Comparison of ENCODE assay signal across 8 cellular contexts in genomic region chr2:85419009-85419711, GRCh38. TPM values are rescaled to one million over a fixed set of nuclear protein-coding genes. Genes with fewer than 3 reads are reported as not detected.
DNase-seq lines count a peak whose midpoint lies in the region; ATAC-seq and TF ChIP-seq lines count a peak whose summit lies in the region.

No MANE protein-coding gene starts in this region.

- peak overlapping the region; percentile 92; the same call in 1 of the 2 replicates for H2AFZ ChIP-seq in OCI-LY7 (ENCODE audit: low read length)

- POLR2A ChIA-PET in OCI-LY7 (lab: Charles Lee) = interaction anchor here (0.6 to 4.0 kb wide), 25 partner anchors 9 to 686 kb away, joined by 3 to 41 read pairs (median 3); partner anchors contain the start of genes C2orf68, CAPG, ELMOD3 and GGCX

- H3K9me3 ChIP-seq in OCI-LY7 (ENCODE audit: low read length) (no peaks in the 10 kb centered on the region), ovary (no peaks in the 10 kb centered on the region)

- no peak for TF ChIP-seq CTCF in GM12875 (IDR thresholded peaks at IDR 0.05; ENCODE audit: borderline replicate concordance, insufficient read depth, low read depth, low read length)
- no peak for TF ChIP-seq CTCF in OCI-LY7 (conservative IDR thresholded peaks at IDR 0.05; ENCODE audit: low read length)
- no peak for TF ChIP-seq CTCF in ovary (IDR thresholded peaks at IDR 0.05)

- H3K4me3 ChIP-seq in GM12875 (ENCODE audit: low read depth, low read length) = peak overlapping the region; percentile 52
- H3K4me3 ChIP-seq in OCI-LY7 (ENCODE audit: low read depth, low read length, poor library complexity, severe bottlenecking) = peak overlapping the region; percentile 71
- H3K4me3 ChIP-seq in ovary = peak overlapping the region; percentile 65

- intact Hi-C loops in OCI-LY7 (cut with micrococcal nuclease; ENCODE audit: unreplicated experiment) = no loop called here
- intact Hi-C loops in ovary (cut with DNase I) = no loop called here

- CTCF ChIA-PET in OCI-LY7 (lab: Charles Lee; ENCODE audit: unreplicated experiment) = interaction anchor here (0.8 to 1.8 kb wide), 7 partner anchors 10 to 300 kb away, joined by 3 to 7 read pairs (median 5); partner anchors contain the start of genes GGCX and MAT2A

- H3K79me2 ChIP-seq in OCI-LY7 (ENCODE audit: insufficient read depth, low read depth, low read length) = no peaks in the 10 kb centered on the region

- peak overlapping the region; percentile 86 for H3K4me2 ChIP-seq in OCI-LY7 (ENCODE audit: low read length)

- H3K4me1 ChIP-seq in OCI-LY7 (ENCODE audit: insufficient read depth, low read length, poor library complexity, severe bottlenecking) = peaks cover 28% of the 10 kb centered on the region
- peaks cover 5% of the 10 kb centered on the region for H3K4me1 ChIP-seq in ovary (ENCODE audit: insufficient read depth)

- no peak for TF ChIP-seq POLR2A in ovary (IDR thresholded peaks at IDR 0.05)

- no peaks in the 10 kb centered on the region for H3K9me2 ChIP-seq in OCI-LY7 (ENCODE audit: insufficient read depth, low read length)

- no peaks in the 10 kb centered on the region for H3K27me3 ChIP-seq in ovary

- peak; percentile 18 for DNase-seq in OCI-LY7 (ENCODE audit: low spot score)
- no peak for DNase-seq in epithelial cell of prostate (ENCODE audit: low read depth, low spot score)
- DNase-seq in ovary = peak in 2 of 5 donors; percentile 31 to 54
- DNase-seq in hypothalamus (lab: John Stamatoyannopoulos, UW) = no peak
- DNase-seq in globus pallidus (ENCODE audit: low spot score) = no peak
- no peak for DNase-seq in RPMI8226

- no peaks in the 10 kb centered on the region for H4K20me1 ChIP-seq in OCI-LY7 (ENCODE audit: insufficient read depth, low read length)

- ATAC-seq in HG03025 (IDR thresholded peaks at IDR 0.05; ENCODE audit: low FRiP score, unreplicated experiment) = no peak

- H3K27ac ChIP-seq in OCI-LY7 (ENCODE audit: low read depth, low read length, poor library complexity, severe bottlenecking) (peak overlapping the region; percentile 60), epithelial cell of prostate (peak overlapping the region; percentile 93), ovary (peak overlapping the region; percentile 71 to 87)

- TSS peak; percentile 96 for BruUV-seq in OCI-LY7 (replicated peaks; lab: Mats Ljungman, UMichigan)

- TF ChIP-seq EP300 in ovary (IDR thresholded peaks at IDR 0.05) = no peak

- no peaks in the 10 kb centered on the region for H3K36me3 ChIP-seq in OCI-LY7 (ENCODE audit: insufficient read depth, low read length)
- no peaks in the 10 kb centered on the region for H3K36me3 ChIP-seq in ovary

- WGBS in ovary, 3 donors = 39 to 44% (median 42%) methylated on average over 16 to 17 of the region's 17 CpGs

RNA-seq across cellular contexts. Expression of gene SH2D6, which starts 0.6 kb away (rescaled TPM):
- 0.35 and 0.82 TPM in 2 replicates for total RNA-seq in OCI-LY7 (2014; rRNA removed; shearing (Covaris generic))
- total RNA-seq in OCI-LY7 (2022) (2.6 and 3.5 TPM in 2 replicates), ovary (1 to 10 TPM in 1 of 7 donors, under 1 TPM in 2, not detected in 4; 0.35 to 1.9 (median 0.48) TPM)
- under 1 TPM in 1 of 2 donors, not detected in 1; 0.12 TPM for polyA plus RNA-seq in ovary

RNA-seq across cellular contexts. Expression of gene CAPG, which starts 9.0 kb away (rescaled TPM):
- 7.5 and 9.8 TPM in 2 replicates for total RNA-seq in OCI-LY7 (2014; rRNA removed; shearing (Covaris generic))
- total RNA-seq in OCI-LY7 (2022) (7.9 and 8.1 TPM in 2 replicates), ovary (10 to 100 TPM in 6 of 7 donors, 1 to 10 TPM in 1; 6.8 to 97.8 (median 23.6) TPM)
- 10 to 100 TPM in 1 of 2 donors, 1 to 10 TPM in 1; 9.8 to 12.3 TPM for polyA plus RNA-seq in ovary
